22 cellular contexts compared by ENCODE assay signal in the genomic region with DNA sequence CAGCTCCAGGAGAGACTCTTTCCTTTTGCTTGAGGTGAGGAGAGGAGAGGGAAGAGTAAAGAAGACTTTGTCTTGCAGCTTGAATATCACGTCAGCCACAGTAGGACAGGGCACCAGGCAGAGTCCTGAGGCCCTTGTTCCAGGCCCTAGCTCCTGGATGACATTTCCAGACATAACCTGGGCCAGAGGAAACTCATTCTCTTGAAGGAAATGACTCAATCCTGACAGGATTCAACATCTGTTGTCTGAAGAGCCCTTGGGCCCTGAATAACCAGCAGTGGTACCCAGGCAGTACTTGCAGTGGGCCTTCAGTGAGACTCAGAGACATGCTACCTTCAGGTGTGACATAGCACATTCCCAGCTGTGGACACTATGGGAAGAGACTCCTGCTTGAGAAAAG.
"Had no signal": no experiment of that assay in that cellular context is flagged by ENCODE, and none has a peak within 500 bp of the region (broad histone marks: within the 10 kb centered on the region; RNA-seq: fewer than 3 reads in every experiment).

No MANE protein-coding gene starts in this region.

- H3K9me3 Mint-ChIP-seq: activated CD8-positive, alpha-beta T cell treated with anti-CD3 and anti-CD28 coated beads for 36 hours; immature natural killer cell; stimulated activated naive CD8-positive, alpha-beta T cell treated with anti-CD3 and anti-CD28 coated beads, Interleukin-15, Interleukin-2, amounts not matched to agents 100 ng/mL and 50 ng/mL, for 24 hours had no signal

- H3K4me3 Mint-ChIP-seq: activated B cell treated with CpG ODN at 0.5 μM for 24 hours; activated CD4-positive, alpha-beta T cell treated with anti-CD3 and anti-CD28 coated beads, Interleukin-2, amount 10 ng/mL, durations not matched to agents 24 days and 14 days; activated CD8-positive, alpha-beta T cell treated with anti-CD3 and anti-CD28 coated beads for 36 hours; activated naive CD8-positive, alpha-beta T cell treated with anti-CD3 and anti-CD28 coated beads for 36 hours; immature natural killer cell; naive B cell; neural progenitor cell; stimulated activated naive CD8-positive, alpha-beta T cell treated with anti-CD3 and anti-CD28 coated beads, Interleukin-15, Interleukin-2, amounts not matched to agents 100 ng/mL and 50 ng/mL, for 24 hours had no signal

- H3K9me3 ChIP-seq: gastroesophageal sphincter, mucosa of descending colon, uterus had no signal

- H3K9ac ChIP-seq: neural progenitor cell had no signal

- H2AFZ ChIP-seq: neural progenitor cell had no signal

- H3K4me1 ChIP-seq: gastroesophageal sphincter, neural progenitor cell, tibial nerve had no signal

- H3K4me1 Mint-ChIP-seq: activated B cell treated with CpG ODN at 0.5 μM for 24 hours, immature natural killer cell, naive B cell, neural progenitor cell had no signal

- DNase-seq: activated B cell treated with CpG ODN at 0.5 μM for 24 hours; activated CD4-positive, alpha-beta T cell treated with anti-CD3 and anti-CD28 coated beads, Interleukin-2, amount 10 ng/mL, durations not matched to agents 24 days and 14 days; activated CD8-positive, alpha-beta T cell treated with anti-CD3 and anti-CD28 coated beads for 36 hours; activated gamma-delta T cell; activated naive CD8-positive, alpha-beta T cell treated with anti-CD3 and anti-CD28 coated beads for 36 hours; activated T-cell treated with anti-CD3 and anti-CD28 coated beads, Interleukin-2, amount 50 U/mL, for 48 hours; amygdala; dorsolateral prefrontal cortex; erythroblast; heart right ventricle; immature natural killer cell; kidney glomerular epithelial cell; mesenchymal stem cell; mucosa of descending colon; naive B cell; stimulated activated CD4-positive, alpha-beta T cell treated with anti-CD3 and anti-CD28 coated beads, Interleukin-2, amount 100 ng/mL, for 24 hours; uterus had no signal

- H3K4me3 ChIP-seq: dorsolateral prefrontal cortex, gastroesophageal sphincter, heart right ventricle, mucosa of descending colon, neural progenitor cell, tibial nerve, uterus had no signal

- H3K4me2 ChIP-seq: neural progenitor cell had no signal

- H3K27ac ChIP-seq: dorsolateral prefrontal cortex, gastroesophageal sphincter, neural progenitor cell, tibial nerve, uterus had no signal

- ATAC-seq: activated CD8-positive, alpha-beta T cell treated with anti-CD3 and anti-CD28 coated beads for 36 hours; gastroesophageal sphincter; mucosa of descending colon had no signal

- H3K27me3 Mint-ChIP-seq: activated B cell treated with CpG ODN at 0.5 μM for 24 hours; activated CD4-positive, alpha-beta T cell treated with anti-CD3 and anti-CD28 coated beads, Interleukin-2, amount 10 ng/mL, durations not matched to agents 24 days and 14 days; activated CD8-positive, alpha-beta T cell treated with anti-CD3 and anti-CD28 coated beads for 36 hours; activated naive CD8-positive, alpha-beta T cell treated with anti-CD3 and anti-CD28 coated beads for 36 hours; naive B cell; progenitor cell of endocrine pancreas; stimulated activated naive CD8-positive, alpha-beta T cell treated with anti-CD3 and anti-CD28 coated beads, Interleukin-15, Interleukin-2, amounts not matched to agents 100 ng/mL and 50 ng/mL, for 24 hours had no signal

- H3K27ac Mint-ChIP-seq: activated B cell treated with CpG ODN at 0.5 μM for 24 hours; activated CD4-positive, alpha-beta T cell treated with anti-CD3 and anti-CD28 coated beads, Interleukin-2, amount 10 ng/mL, durations not matched to agents 24 days and 14 days; activated CD8-positive, alpha-beta T cell treated with anti-CD3 and anti-CD28 coated beads for 36 hours; activated naive CD8-positive, alpha-beta T cell treated with anti-CD3 and anti-CD28 coated beads for 36 hours; neural progenitor cell; stimulated activated naive CD8-positive, alpha-beta T cell treated with anti-CD3 and anti-CD28 coated beads, Interleukin-15, Interleukin-2, amounts not matched to agents 100 ng/mL and 50 ng/mL, for 24 hours had no signal

- H3K27me3 ChIP-seq: gastroesophageal sphincter, neural progenitor cell, tibial nerve, uterus had no signal
